ENCODE assay signal across 1 cellular context in the genomic region with DNA sequence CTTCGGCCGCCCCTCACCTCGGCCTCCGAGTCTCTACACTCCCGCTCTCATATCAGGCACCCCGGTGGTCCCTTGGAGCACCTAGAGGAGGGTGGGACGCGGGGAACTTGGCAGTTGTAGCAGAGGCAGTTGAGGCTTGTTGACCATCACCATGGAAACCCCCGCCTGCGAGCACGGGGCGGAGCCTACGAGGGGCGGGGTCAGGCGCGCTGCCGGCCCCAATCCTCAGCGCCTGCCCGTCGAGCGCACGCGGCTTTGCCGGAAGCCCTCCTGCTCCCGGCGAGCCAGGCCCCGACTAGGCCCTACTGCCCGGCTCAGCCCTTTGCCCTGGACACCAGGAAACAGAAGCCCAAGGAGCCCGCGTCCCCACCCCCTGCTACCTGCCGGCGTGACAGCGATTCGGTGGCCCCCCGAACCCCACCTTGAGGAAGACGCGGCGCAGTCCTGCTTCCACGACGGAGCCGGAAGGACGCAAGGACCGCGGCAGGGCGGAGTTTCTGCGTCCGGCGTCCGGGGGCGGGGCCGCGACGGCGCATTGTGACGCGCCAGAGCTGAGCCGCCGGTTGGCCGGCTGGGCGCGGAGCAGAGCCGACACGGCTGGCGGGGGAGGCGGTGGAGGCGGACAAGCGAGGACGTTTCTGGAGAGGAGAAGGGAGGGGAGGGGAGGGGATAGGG.
TF ChIP-seq lines count a peak whose summit lies in the region.

Gene HNRNPF (minus strand): TSS at position 477 of the 675 bp plus-strand sequence. CDS start 21,302 bp downstream, outside the sequence.

TF ChIP-seq in IMR-90, 13 proteins besides CTCF, POLR2A, EP300 and RAD21 (continued from another document):
- TF ChIP-seq, protein P1, sequence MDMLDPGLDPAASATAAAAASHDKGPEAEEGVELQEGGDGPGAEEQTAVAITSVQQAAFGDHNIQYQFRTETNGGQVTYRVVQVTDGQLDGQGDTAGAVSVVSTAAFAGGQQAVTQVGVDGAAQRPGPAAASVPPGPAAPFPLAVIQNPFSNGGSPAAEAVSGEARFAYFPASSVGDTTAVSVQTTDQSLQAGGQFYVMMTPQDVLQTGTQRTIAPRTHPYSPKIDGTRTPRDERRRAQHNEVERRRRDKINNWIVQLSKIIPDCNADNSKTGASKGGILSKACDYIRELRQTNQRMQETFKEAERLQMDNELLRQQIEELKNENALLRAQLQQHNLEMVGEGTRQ (IDR thresholded peaks at IDR 0.05; ENCODE audit: low read depth, low read length): peak; percentile 53
- TF ChIP-seq RCOR1 (IDR thresholded peaks at IDR 0.05; ENCODE audit: insufficient replicate concordance, low read length): no peak
